In genomic region chr17:7558544-7559306, GRCh38 we compare ENCODE assay signal across 8 cellular contexts. TPM values are rescaled to one million over a fixed set of nuclear protein-coding genes. Genes with fewer than 3 reads are reported as not detected.
A peak's percentile ranks its signal among the peaks of the same experiment; 100 is the strongest.
DNase-seq lines count a peak whose midpoint lies in the region; ATAC-seq and TF ChIP-seq lines count a peak whose summit lies in the region.

Gene TNFSF13 (plus strand): TSS chr17:7558750. CDS start chr17:7559040, 290 bp downstream.

- intact Hi-C loops in PC-9 (cut with micrococcal nuclease; ENCODE audit: unreplicated experiment): loop anchor here (1.0 to 2.0 kb wide), 4 partner anchors 74 to 207 kb away; partner anchors contain the start of genes PLSCR3, POLR2A and TMEM256
- intact Hi-C loops in ovary (cut with DNase I): loop anchor here in 1 of 4 donors (5.0 to 10.0 kb wide), 2 partner anchors 46 to 204 kb away; partner anchors contain the start of genes KCTD11 and TMEM95

- peak within 1 kb of the TSS; percentile 87 for H3K4me2 ChIP-seq in PC-9
- H3K4me2 ChIP-seq in fibroblast of lung (ENCODE audit: extremely low read depth, insufficient read depth, low read length): peak within 1 kb of the TSS; percentile 61

- WGBS in ovary, 3 donors: 25 to 28% (median 28%) methylated on average over 16 of the region's 16 CpGs

- H3K36me3 ChIP-seq in ES-I3 (ENCODE audit: insufficient read depth, low read length) (peaks cover 1% of the 10 kb centered on the region), PC-9 (ENCODE audit: low read depth) (no peaks in the 10 kb centered on the region), fibroblast of lung (ENCODE audit: control insufficient read depth, insufficient read depth, low read length) (peaks cover 2% of the 10 kb centered on the region), ovary (no peaks in the 10 kb centered on the region)

- peaks cover 17% of the 10 kb centered on the region for H3K4me1 ChIP-seq in ES-I3 (ENCODE audit: insufficient read depth, low read length)
- H3K4me1 ChIP-seq in PC-9 (replicated peaks; ENCODE audit: insufficient read depth): peaks cover 9% of the 10 kb centered on the region
- H3K4me1 ChIP-seq in fibroblast of lung (ENCODE audit: control insufficient read depth, extremely low read depth, insufficient read depth, low read length): peaks cover 19% of the 10 kb centered on the region
- peaks cover 27% of the 10 kb centered on the region for H3K4me1 ChIP-seq in ovary (ENCODE audit: insufficient read depth)

- DNase-seq in PC-9 (peak in 1 of 2 experiments; percentile 48), fibroblast of lung (ENCODE audit: low read depth in 2 of 2) (no peak), ovary (peak; percentile 55 to 86 (median 79)), hepatic stellate cell (ENCODE audit: low spot score) (no peak)

- TF ChIP-seq CTCF in PC-9 (conservative IDR thresholded peaks at IDR 0.05): no peak
- TF ChIP-seq CTCF in fibroblast of lung (conservative IDR thresholded peaks at IDR 0.05 in 1 of 2, IDR thresholded peaks at IDR 0.05 in 1 of 2; ENCODE audit: low read depth in 1 of 2, low read length in 2 of 2): no peak
- no peak for TF ChIP-seq CTCF in ovary (IDR thresholded peaks at IDR 0.05)

- POLR2A ChIA-PET in PC-9 (lab: Charles Lee; ENCODE audit: unreplicated experiment): interaction anchor here (0.7 to 1.5 kb wide), 2 partner anchors 124 to 158 kb away, joined by 3 to 11 read pairs; no protein-coding TSS in a partner anchor

- ATAC-seq in HG03139 (IDR thresholded peaks at IDR 0.05; ENCODE audit: unreplicated experiment) (no peak), HG02642 (IDR thresholded peaks at IDR 0.05; ENCODE audit: poor library complexity, unreplicated experiment) (no peak), GM21737 (IDR thresholded peaks at IDR 0.05; ENCODE audit: unreplicated experiment) (no peak)

- H3K27me3 ChIP-seq in PC-9 (ENCODE audit: insufficient read depth, low read depth): no peaks in the 10 kb centered on the region
- H3K27me3 ChIP-seq in fibroblast of lung (ENCODE audit: control insufficient read depth, insufficient read depth, low read length): no peaks in the 10 kb centered on the region
- no peaks in the 10 kb centered on the region for H3K27me3 ChIP-seq in ovary

- TF ChIP-seq EP300 in ovary (IDR thresholded peaks at IDR 0.05): no peak

- H4K20me1 ChIP-seq in PC-9 (ENCODE audit: insufficient read depth): no peaks in the 10 kb centered on the region
- H4K20me1 ChIP-seq in fibroblast of lung (ENCODE audit: control insufficient read depth, extremely low read depth, insufficient read depth, low read length): no peaks in the 10 kb centered on the region

- H3K79me2 ChIP-seq in PC-9 (ENCODE audit: low read depth) (peaks cover 17% of the 10 kb centered on the region), fibroblast of lung (ENCODE audit: control insufficient read depth, insufficient read depth, low read length) (peaks cover 18% of the 10 kb centered on the region)

- BruUV-seq in PC-9 (replicated peaks; lab: Mats Ljungman, UMichigan): TSS peak; percentile 32

- H3K9ac ChIP-seq in ES-I3 (ENCODE audit: low read depth, low read length) (peak within 1 kb of the TSS; percentile 39), fibroblast of lung (ENCODE audit: insufficient read depth, low read length) (peak within 1 kb of the TSS; percentile 1)

- peak within 1 kb of the TSS; percentile 78 for H3K27ac ChIP-seq in PC-9
- peak within 1 kb of the TSS; percentile 13 for H3K27ac ChIP-seq in fibroblast of lung (ENCODE audit: insufficient read depth, low read length)
- H3K27ac ChIP-seq in ovary: peak within 1 kb of the TSS; percentile 92 to 99

- no peaks in the 10 kb centered on the region for H3K9me2 ChIP-seq in PC-9 (ENCODE audit: insufficient read depth)

- H3K4me3 ChIP-seq in PC-9 (peak within 1 kb of the TSS; percentile 50), fibroblast of lung (replicated peaks in 1 of 4; ENCODE audit: control extremely low read depth in 1 of 4, insufficient read depth in 1 of 4, low read depth in 3 of 4, low read length in 4 of 4) (peak within 1 kb of the TSS in 1 of 4 experiments; percentile 35), ovary (peak within 1 kb of the TSS; percentile 19)

- no peaks in the 10 kb centered on the region for H3K9me3 ChIP-seq in ES-I3 (ENCODE audit: control insufficient read depth, insufficient read depth, low read length)
- no peaks in the 10 kb centered on the region for H3K9me3 ChIP-seq in PC-9 (ENCODE audit: insufficient read depth, low read depth)
- H3K9me3 ChIP-seq in fibroblast of lung (ENCODE audit: control insufficient read depth, insufficient read depth, low read depth, low read length): no peaks in the 10 kb centered on the region
- H3K9me3 ChIP-seq in ovary: no peaks in the 10 kb centered on the region

- CTCF ChIA-PET in PC-9 (lab: Charles Lee): interaction anchor here (0.6 kb wide), 2 partner anchors 79 to 92 kb away, joined by 3 to 10 read pairs; partner anchors contain the start of gene ZBTB4

- TF ChIP-seq POLR2A in ovary (IDR thresholded peaks at IDR 0.05): no peak

- H2AFZ ChIP-seq in PC-9 (peak within 1 kb of the TSS; percentile 74; the same call in 1 of the 2 replicates), fibroblast of lung (ENCODE audit: low read length) (peak within 1 kb of the TSS; percentile 28)

- no peaks in the 10 kb centered on the region for H3F3A ChIP-seq in PC-9 (ENCODE audit: insufficient read depth, low read depth)

RNA-seq across cellular contexts. Expression of gene TNFSF13, which starts in this region (rescaled TPM):
- total RNA-seq in PC-9 (2021) (46.4 and 65.4 TPM in 2 replicates), fibroblast of lung (1.5 and 2.0 TPM in 2 replicates), ovary (10 to 100 TPM; 10.4 to 38.8 (median 21.7) TPM)
- polyA plus RNA-seq in fibroblast of lung (2.5 and 2.8 TPM in 2 replicates), ovary (10 to 100 TPM; 16.9 to 33.1 TPM)
- polyA plus RNA-seq in fibroblast of lung (2012): 2.7 and 3.6 TPM in 2 replicates
- 1.3 and 7.3 TPM in 2 replicates for polyA minus RNA-seq in fibroblast of lung (ENCODE audit: low replicate concordance)

Comparison
In these comparisons a context has a peak if more than half of its experiments do, and no peak if none do; other contexts are left out.
1. DNase-seq: peak in ovary (5 of 5); none in fibroblast of lung (0 of 2) and hepatic stellate cell (single experiment).
2. H3K27ac ChIP-seq: peak in every context shown above with its lines; median percentile 96 in ovary; 78 in PC-9; 13 in fibroblast of lung.